In the genomic region with DNA sequence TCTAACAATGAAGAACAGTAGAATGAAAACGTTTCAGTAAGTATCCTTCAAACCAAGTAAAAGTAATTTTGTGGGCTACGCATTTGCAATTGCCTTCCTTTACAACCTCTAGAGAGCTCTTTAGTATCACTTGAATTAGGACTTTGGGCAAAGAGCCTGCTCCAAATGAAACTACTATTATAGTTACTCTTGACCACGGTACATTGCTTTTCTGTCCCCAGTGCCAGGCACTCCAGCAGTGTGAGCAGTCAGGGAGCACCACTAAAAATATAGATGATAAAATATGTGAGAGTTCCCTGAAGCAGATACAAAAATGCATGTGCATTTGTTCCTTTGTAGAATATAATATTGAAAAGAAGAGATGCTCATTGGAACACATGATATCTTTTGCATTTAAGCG, we compare ENCODE assay signal across 24 cellular contexts.
"Had no signal": no experiment of that assay in that cellular context is flagged by ENCODE, and none has a peak within 500 bp of the region (broad histone marks: within the 10 kb centered on the region; RNA-seq: fewer than 3 reads in every experiment).

No MANE protein-coding gene starts in this region.

- DNase-seq: activated CD4-positive, alpha-beta T cell treated with anti-CD3 and anti-CD28 coated beads for 36 hours; activated CD4-positive, alpha-beta T cell treated with anti-CD3 and anti-CD28 coated beads, Interleukin-2, amount 50 U/mL, for 4 hours; activated CD4-positive, CD25-positive, alpha-beta regulatory T cell; activated effector memory CD4-positive, alpha-beta T cell treated with anti-CD3 and anti-CD28 coated beads, Interleukin-2, amount 50 U/mL, for 16 hours; activated naive CD4-positive, alpha-beta T cell treated with anti-CD3 and anti-CD28 coated beads for 36 hours; activated naive CD8-positive, alpha-beta T cell treated with anti-CD3 and anti-CD28 coated beads for 36 hours; adrenal gland; aorta; body of pancreas; dermis blood vessel endothelial cell; effector CD4-positive, alpha-beta T cell; esophagus squamous epithelium; foreskin melanocyte; heart right ventricle; left ventricle myocardium inferior; mucosa of descending colon; right lobe of liver; stimulated activated CD4-positive, alpha-beta T cell treated with anti-CD3 and anti-CD28 coated beads, Interleukin-4, amount 100 ng/mL, for 1 hour; stimulated activated naive CD8-positive, alpha-beta T cell treated with anti-CD3 and anti-CD28 coated beads, Interleukin-15, Interleukin-2, amounts not matched to agents 100 U/mL and 50 U/mL, for 24 hours; testis; trophoblast cell; uterus had no signal

- ATAC-seq: activated CD4-positive, alpha-beta T cell treated with anti-CD3 and anti-CD28 coated beads for 36 hours; body of pancreas; heart right ventricle; mucosa of descending colon; natural killer cell treated with Interleukin-12 subunit alpha and Interleukin-12 subunit beta and Interleukin-15 and Interleukin-18, amount 100 ng/mL, for 72 hours; stimulated activated naive CD8-positive, alpha-beta T cell treated with anti-CD3 and anti-CD28 coated beads, Interleukin-15, Interleukin-2, amounts not matched to agents 100 U/mL and 50 U/mL, for 24 hours had no signal

- H3K9me3 ChIP-seq: adrenal gland, body of pancreas, esophagus squamous epithelium, heart right ventricle, left ventricle myocardium inferior, mucosa of descending colon, neutrophil, right lobe of liver, testis, uterus had no signal

- H3K27me3 ChIP-seq: adrenal gland, body of pancreas, esophagus squamous epithelium, heart right ventricle, neutrophil, right lobe of liver, testis, uterus had no signal

- H3K4me3 ChIP-seq: adrenal gland, body of pancreas, esophagus squamous epithelium, heart right ventricle, left ventricle myocardium inferior, mucosa of descending colon, right lobe of liver, testis, uterus had no signal

- H3K4me1 ChIP-seq: adrenal gland, body of pancreas, esophagus squamous epithelium, heart right ventricle, left ventricle myocardium inferior, testis, uterus had no signal

- H3K36me3 ChIP-seq: adrenal gland, esophagus squamous epithelium, heart right ventricle, left ventricle myocardium inferior, neutrophil, right lobe of liver, uterus had no signal

- H3K27ac ChIP-seq: adrenal gland, body of pancreas, esophagus squamous epithelium, heart right ventricle, left ventricle myocardium inferior, neutrophil, right lobe of liver, testis, uterus had no signal
